8 cellular contexts compared by ENCODE assay signal in the genomic region with DNA sequence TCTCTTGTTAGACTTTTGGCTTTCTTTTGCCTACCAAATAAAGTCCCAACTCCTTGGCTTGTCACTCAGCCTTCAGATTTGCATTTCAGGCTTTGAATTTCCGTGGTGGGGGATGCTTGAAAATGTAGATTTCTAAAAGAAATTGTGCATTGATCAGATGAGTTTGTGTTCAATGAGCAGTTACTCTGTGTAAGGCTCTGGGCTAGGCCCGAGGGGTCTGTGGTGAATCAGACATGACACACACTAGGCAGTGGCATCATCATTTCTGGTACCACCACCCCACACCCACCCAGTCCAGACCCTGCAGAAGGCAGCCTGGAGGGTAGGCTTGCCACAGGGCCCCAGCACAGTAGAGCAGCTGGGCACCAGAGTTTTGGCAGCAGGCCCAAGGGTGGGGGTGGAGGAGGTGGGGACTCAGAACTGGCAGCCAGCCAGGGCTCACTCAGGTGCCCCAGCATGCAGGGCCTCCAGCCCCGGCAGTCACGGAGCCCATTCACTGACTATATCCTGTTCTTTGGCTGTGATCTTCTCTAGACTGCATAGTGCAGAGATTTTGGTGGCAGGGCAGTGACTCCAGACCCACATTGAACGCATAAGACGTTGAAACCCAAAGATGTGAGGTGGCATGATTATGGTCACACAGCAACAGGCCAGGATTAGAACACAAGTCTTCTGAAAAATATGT.
DNase-seq lines count a peak whose midpoint lies in the region; ATAC-seq and TF ChIP-seq lines count a peak whose summit lies in the region.

No MANE protein-coding gene starts in this region.

- no peak for TF ChIP-seq POLR2A in Peyer's patch (IDR thresholded peaks at IDR 0.05)

- DNase-seq in T-helper 2 cell, result peak in 4 of 5 experiments; percentile 13 to 86 (median 34)
- no peak for DNase-seq in T-helper 2 cell treated with Interferon-gamma antibody and Interleukin-4, amounts not matched to agents 5 μg/mL and 100 μg/mL, for 36 hours (ENCODE audit: low spot score)
- peak; percentile 74 for DNase-seq in LHCN-M2 (ENCODE audit: low read depth)
- DNase-seq in Peyer's patch, result peak; percentile 79 to 91 (median 85)
- DNase-seq in activated gamma-delta T cell treated with anti-CD3 and anti-CD28 coated beads, Interleukin-2, amount 50 U/mL, for 16 hours (ENCODE audit: low read depth), result peak; percentile 55
- peak; percentile 55 for DNase-seq in lung (ENCODE audit: low spot score)
- DNase-seq in stimulated activated naive CD4-positive, alpha-beta T cell (lab: John Stamatoyannopoulos, UW), result peak; percentile 19 to 79 (median 68)
- no peak for DNase-seq in glutamatergic neuron

- H3K27ac ChIP-seq in Peyer's patch (peak overlapping the region in 2 of 4 donors; percentile 4 to 43), lung (ENCODE audit: low read depth in 1 of 2, low read length in 1 of 2) (no peak overlapping the region)

- TF ChIP-seq CTCF in Peyer's patch (IDR thresholded peaks at IDR 0.05) (no peak), lung (IDR thresholded peaks at IDR 0.05; ENCODE audit: control extremely low read depth, extremely low read depth) (no peak), glutamatergic neuron (IDR thresholded peaks at IDR 0.05; ENCODE audit: partially characterized antibody, unreplicated experiment) (no peak)

- no peak overlapping the region for H3K4me3 Mint-ChIP-seq in T-helper 2 cell treated with Interferon-gamma antibody and Interleukin-4, amounts not matched to agents 5 μg/mL and 100 μg/mL, for 36 hours
- no peak overlapping the region for H3K4me3 Mint-ChIP-seq in glutamatergic neuron (ENCODE audit: unreplicated experiment)

- H3K36me3 ChIP-seq in Peyer's patch, result no peaks in the 10 kb centered on the region
- H3K36me3 ChIP-seq in lung (ENCODE audit: control insufficient read depth in 2 of 2, insufficient read depth in 2 of 2, low read length in 2 of 2), result peaks cover 0 to 10% of the 10 kb centered on the region in 2 donors

- peaks cover 20% of the 10 kb centered on the region for H3K36me3 Mint-ChIP-seq in T-helper 2 cell treated with Interferon-gamma antibody and Interleukin-4, amounts not matched to agents 5 μg/mL and 100 μg/mL, for 36 hours (ENCODE audit: low read depth)
- H3K36me3 Mint-ChIP-seq in glutamatergic neuron (ENCODE audit: unreplicated experiment), result no peaks in the 10 kb centered on the region

- no peaks in the 10 kb centered on the region for H3K9me3 Mint-ChIP-seq in T-helper 2 cell treated with Interferon-gamma antibody and Interleukin-4, amounts not matched to agents 5 μg/mL and 100 μg/mL, for 36 hours
- peaks cover 2% of the 10 kb centered on the region for H3K9me3 Mint-ChIP-seq in glutamatergic neuron (ENCODE audit: unreplicated experiment)

- H3K4me1 ChIP-seq in Peyer's patch (peaks cover 0 to 24% (median 6%) of the 10 kb centered on the region in 4 donors), lung (ENCODE audit: control insufficient read depth in 2 of 2, insufficient read depth in 2 of 2, low read length in 2 of 2) (peaks cover 0 to 8% of the 10 kb centered on the region in 2 donors)

- H3K9me3 ChIP-seq in Peyer's patch, result no peaks in the 10 kb centered on the region
- H3K9me3 ChIP-seq in lung (ENCODE audit: control insufficient read depth in 2 of 2, insufficient read depth in 1 of 2, low read length in 1 of 2), result peaks cover 0 to 2% of the 10 kb centered on the region in 2 donors

- 30 to 49% methylated on average over 6 of the region's 6 CpGs for WGBS in lung, 2 donors

- H3K27me3 ChIP-seq in Peyer's patch (no peaks in the 10 kb centered on the region), lung (ENCODE audit: control insufficient read depth, insufficient read depth) (no peaks in the 10 kb centered on the region)

- H3K27me3 Mint-ChIP-seq in T-helper 2 cell treated with Interferon-gamma antibody and Interleukin-4, amounts not matched to agents 5 μg/mL and 100 μg/mL, for 36 hours (ENCODE audit: low read depth), result no peaks in the 10 kb centered on the region
- peaks cover 3% of the 10 kb centered on the region for H3K27me3 Mint-ChIP-seq in glutamatergic neuron (ENCODE audit: unreplicated experiment)

- peaks cover 36% of the 10 kb centered on the region for H3K4me1 Mint-ChIP-seq in T-helper 2 cell treated with Interferon-gamma antibody and Interleukin-4, amounts not matched to agents 5 μg/mL and 100 μg/mL, for 36 hours (ENCODE audit: low read depth)
- peaks cover 10% of the 10 kb centered on the region for H3K4me1 Mint-ChIP-seq in glutamatergic neuron (ENCODE audit: low read depth, unreplicated experiment)

- H3K4me3 ChIP-seq in Peyer's patch, result no peak overlapping the region
- H3K4me3 ChIP-seq in lung, result no peak overlapping the region

- ATAC-seq in lung (ENCODE audit: insufficient read depth, low FRiP score), result no peak

- H3K27ac Mint-ChIP-seq in T-helper 2 cell treated with Interferon-gamma antibody and Interleukin-4, amounts not matched to agents 5 μg/mL and 100 μg/mL, for 36 hours, result no peak overlapping the region
- no peak overlapping the region for H3K27ac Mint-ChIP-seq in glutamatergic neuron (ENCODE audit: unreplicated experiment)

Comparison
In these comparisons a context has a peak if more than half of its experiments do, and no peak if none do; other contexts are left out.
1. DNase-seq: peak in T-helper 2 cell (4 of 5), LHCN-M2 (single experiment), Peyer's patch (3 of 3), activated gamma-delta T cell treated with anti-CD3 and anti-CD28 coated beads, Interleukin-2, amount 50 U/mL, for 16 hours (single experiment), lung (single experiment) and stimulated activated naive CD4-positive, alpha-beta T cell (6 of 6); none in T-helper 2 cell treated with Interferon-gamma antibody and Interleukin-4, amounts not matched to agents 5 μg/mL and 100 μg/mL, for 36 hours (single experiment) and glutamatergic neuron (single experiment).